In the genomic region with DNA sequence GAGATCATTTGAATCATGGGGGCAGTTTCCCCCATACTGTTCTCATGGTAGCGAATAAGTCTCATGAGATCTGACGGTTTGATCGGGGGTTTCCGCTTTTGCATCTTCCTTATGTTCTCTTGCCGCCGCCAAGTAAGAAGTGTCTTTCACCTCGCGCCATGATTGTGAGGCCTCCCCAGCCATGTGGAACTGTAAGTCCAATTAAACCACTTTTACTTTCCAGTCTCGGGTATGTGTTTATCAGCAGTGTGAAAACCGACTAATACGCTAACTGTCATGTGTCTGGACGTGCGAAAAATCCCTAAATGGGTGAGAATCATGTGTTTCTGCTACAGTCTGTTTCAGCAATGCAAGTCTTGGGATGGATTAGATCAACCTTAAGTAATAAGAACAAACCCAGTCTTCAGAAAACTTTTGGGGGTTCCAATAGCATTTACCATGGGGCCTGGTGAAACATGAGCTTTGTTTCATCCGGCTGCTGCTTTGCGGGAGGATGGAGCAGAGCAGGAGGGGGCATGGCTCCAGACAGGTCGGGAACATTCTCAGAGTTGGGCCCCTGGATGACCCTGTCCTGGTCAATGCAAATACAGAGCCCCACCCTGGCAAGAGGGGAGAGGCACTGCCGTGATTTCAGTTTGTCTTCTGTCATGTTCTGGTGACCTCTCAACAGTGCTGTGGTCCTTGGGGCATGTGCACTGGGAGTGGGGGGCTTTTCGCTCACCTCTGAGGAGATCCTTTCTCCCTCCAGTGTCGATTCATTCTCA, we compare ENCODE assay signal across 16 cellular contexts. TPM values are rescaled to one million over a fixed set of nuclear protein-coding genes. Genes with fewer than 3 reads are reported as not detected.
A peak's percentile ranks its signal among the peaks of the same experiment; 100 is the strongest.
DNase-seq lines count a peak whose midpoint lies in the region; ATAC-seq and TF ChIP-seq lines count a peak whose summit lies in the region.
"Had no signal": no experiment of that assay in that cellular context is flagged by ENCODE, and none has a peak within 500 bp of the region (broad histone marks: within the 10 kb centered on the region; RNA-seq: fewer than 3 reads in every experiment).

No MANE protein-coding gene starts in this region.

- H3K27ac Mint-ChIP-seq in endodermal cell (no peak overlapping the region), CD14-positive monocyte (peak overlapping the region in 1 of 7 donors; percentile 10)
- no peak overlapping the region for H3K27ac Mint-ChIP-seq in activated CD4-positive, alpha-beta memory T cell treated with anti-CD3 and anti-CD28 coated beads, Interleukin-2, amount 10 ng/mL, durations not matched to agents 7 days and 5 days
- H3K27ac Mint-ChIP-seq: activated naive CD4-positive, alpha-beta T cell treated with anti-CD3 and anti-CD28 coated beads, Interleukin-2, amount 50 U/mL, for 72 hours had no signal

- H3K9ac ChIP-seq in endodermal cell (ENCODE audit: extremely low read depth, low read length, poor library complexity, severe bottlenecking) = no peak overlapping the region

- H3K27me3 ChIP-seq in endodermal cell (ENCODE audit: control insufficient read depth, insufficient read depth, low read length, poor library complexity, severe bottlenecking) = no peaks in the 10 kb centered on the region
- H3K27me3 ChIP-seq: SJSA1 had no signal

- H3K27me3 Mint-ChIP-seq in endodermal cell (ENCODE audit: insufficient read depth) (no peaks in the 10 kb centered on the region), CD14-positive monocyte (ENCODE audit: low read depth in 3 of 3) (peaks cover 4 to 14% (median 11%) of the 10 kb centered on the region in 3 donors)
- peaks cover 33% of the 10 kb centered on the region for H3K27me3 Mint-ChIP-seq in activated CD4-positive, alpha-beta memory T cell treated with anti-CD3 and anti-CD28 coated beads, Interleukin-2, amount 10 ng/mL, durations not matched to agents 7 days and 5 days

- DNase-seq in GM10266 (ENCODE audit: extremely low spot score) (peak; percentile 42), endodermal cell (peak; percentile 32), GF-D8 (lab: John Stamatoyannopoulos, UW) (no peak), CD14-positive monocyte (ENCODE audit: low spot score) (no peak)
- DNase-seq in stimulated activated CD4-positive, alpha-beta T cell treated with anti-CD3 and anti-CD28 coated beads, Interleukin-2, amount 100 ng/mL, for 48 hours = no peak
- DNase-seq in activated CD4-positive, alpha-beta memory T cell treated with anti-CD3 and anti-CD28 coated beads, Interleukin-2, amount 10 ng/mL, durations not matched to agents 7 days and 5 days = no peak
- DNase-seq: AML-193; DND-41; kidney glomerular epithelial cell; NCI-H2171 treated with DMSO at 0.1 percent for 48 hours; stimulated activated CD4-positive, alpha-beta T cell treated with anti-CD3 and anti-CD28 coated beads, Interleukin-2, amount 100 ng/mL, for 24 hours had no signal

- H3K27ac ChIP-seq in endodermal cell (ENCODE audit: low read depth, low read length) = no peak overlapping the region
- H3K27ac ChIP-seq: SJSA1 had no signal

- WGBS in endodermal cell (ENCODE audit: insufficient coverage in 1 of 2, insufficient read length in 1 of 2), 2 experiments = 90 to 92% methylated on average over 15 to 19 of the region's 19 CpGs

- no peaks in the 10 kb centered on the region for H3K36me3 ChIP-seq in endodermal cell (ENCODE audit: control insufficient read depth, insufficient read depth, low read length)
- H3K36me3 ChIP-seq: SJSA1 had no signal

- H3K36me3 Mint-ChIP-seq in endodermal cell (ENCODE audit: low read depth) (no peaks in the 10 kb centered on the region), CD14-positive monocyte (no peaks in the 10 kb centered on the region)
- no peaks in the 10 kb centered on the region for H3K36me3 Mint-ChIP-seq in activated CD4-positive, alpha-beta memory T cell treated with anti-CD3 and anti-CD28 coated beads, Interleukin-2, amount 10 ng/mL, durations not matched to agents 7 days and 5 days (ENCODE audit: low read depth)
- H3K36me3 Mint-ChIP-seq: activated naive CD4-positive, alpha-beta T cell treated with anti-CD3 and anti-CD28 coated beads, Interleukin-2, amount 50 U/mL, for 72 hours had no signal

- H3K4me1 ChIP-seq in endodermal cell (ENCODE audit: control insufficient read depth, insufficient read depth, low read length) = no peaks in the 10 kb centered on the region
- H3K4me1 ChIP-seq: SJSA1 had no signal

- CTCF ChIA-PET in activated CD4-positive, alpha-beta memory T cell treated with anti-CD3 and anti-CD28 coated beads, Interleukin-2, amount 10 ng/mL, durations not matched to agents 7 days and 5 days (lab: Charles Lee) = no interaction called here

- intact Hi-C loops in CD14-positive monocyte (cut with micrococcal nuclease) = no loop called here

- H3K9me3 Mint-ChIP-seq in endodermal cell = no peaks in the 10 kb centered on the region
- H3K9me3 Mint-ChIP-seq in CD14-positive monocyte = no peaks in the 10 kb centered on the region
- no peaks in the 10 kb centered on the region for H3K9me3 Mint-ChIP-seq in activated CD4-positive, alpha-beta memory T cell treated with anti-CD3 and anti-CD28 coated beads, Interleukin-2, amount 10 ng/mL, durations not matched to agents 7 days and 5 days
- H3K9me3 Mint-ChIP-seq: activated naive CD4-positive, alpha-beta T cell treated with anti-CD3 and anti-CD28 coated beads, Interleukin-2, amount 50 U/mL, for 72 hours had no signal

- TF ChIP-seq CTCF in GM10266 (IDR thresholded peaks at IDR 0.05; ENCODE audit: control insufficient read depth, insufficient read depth, low read depth, missing control alignments) (no peak), endodermal cell (conservative IDR thresholded peaks at IDR 0.05) (no peak), CD14-positive monocyte (IDR thresholded peaks at IDR 0.05) (no peak)

- H3K9me3 ChIP-seq in endodermal cell (ENCODE audit: control insufficient read depth, low read length) = no peaks in the 10 kb centered on the region
- H3K9me3 ChIP-seq: SJSA1 had no signal

- peaks cover 5% of the 10 kb centered on the region for H3K4me1 Mint-ChIP-seq in endodermal cell
- H3K4me1 Mint-ChIP-seq in CD14-positive monocyte = peaks cover 25% of the 10 kb centered on the region
- H3K4me1 Mint-ChIP-seq in activated CD4-positive, alpha-beta memory T cell treated with anti-CD3 and anti-CD28 coated beads, Interleukin-2, amount 10 ng/mL, durations not matched to agents 7 days and 5 days = no peaks in the 10 kb centered on the region

- POLR2A ChIA-PET in activated CD4-positive, alpha-beta memory T cell treated with anti-CD3 and anti-CD28 coated beads, Interleukin-2, amount 10 ng/mL, durations not matched to agents 7 days and 5 days (lab: Charles Lee) = no interaction called here

- H3K4me3 Mint-ChIP-seq in endodermal cell (no peak overlapping the region), CD14-positive monocyte (peak overlapping the region in 1 of 2 donors; percentile 15)
- H3K4me3 Mint-ChIP-seq in activated CD4-positive, alpha-beta memory T cell treated with anti-CD3 and anti-CD28 coated beads, Interleukin-2, amount 10 ng/mL, durations not matched to agents 7 days and 5 days = no peak overlapping the region

- ATAC-seq in GM19351 (IDR thresholded peaks at IDR 0.05; ENCODE audit: unreplicated experiment) (peak; percentile 42), HG03175 (IDR thresholded peaks at IDR 0.05; ENCODE audit: unreplicated experiment) (peak; percentile 35)
- ATAC-seq: activated naive CD4-positive, alpha-beta T cell treated with anti-CD3 and anti-CD28 coated beads, Interleukin-2, amount 50 U/mL, for 72 hours had no signal

- H3K4me3 ChIP-seq in endodermal cell (ENCODE audit: low read length) = no peak overlapping the region
- H3K4me3 ChIP-seq: SJSA1 had no signal

RNA-seq across cellular contexts. Expression of gene CTCFL, which starts 41.5 kb away (rescaled TPM):
- 1 to 10 TPM in 1 of 2 donors, under 1 TPM in 1; 0.33 to 1.4 TPM for total RNA-seq in endodermal cell
- polyA plus RNA-seq in endodermal cell (2013, experiment 1 of 2) = 0.28 TPM
- polyA plus RNA-seq in endodermal cell (2013, experiment 2 of 2) = 0.46 TPM
- not detected for polyA plus RNA-seq in CD14-positive monocyte
- total RNA-seq in activated CD4-positive, alpha-beta memory T cell treated with anti-CD3 and anti-CD28 coated beads, Interleukin-2, amount 10 ng/mL, durations not matched to agents 7 days and 5 days = not detected
- total RNA-seq: activated naive CD4-positive, alpha-beta T cell treated with anti-CD3 and anti-CD28 coated beads, Interleukin-2, amount 50 U/mL, for 72 hours; myocyte; SJSA1 had no signal

Comparison
In these comparisons a context has a peak if more than half of its experiments do, and no peak if none do; other contexts are left out.
1. DNase-seq: peak in GM10266 (single experiment) and endodermal cell (single experiment); none in stimulated activated CD4-positive, alpha-beta T cell treated with anti-CD3 and anti-CD28 coated beads, Interleukin-2, amount 100 ng/mL, for 48 hours (0 of 2), GF-D8 (single experiment), CD14-positive monocyte (single experiment) and activated CD4-positive, alpha-beta memory T cell treated with anti-CD3 and anti-CD28 coated beads, Interleukin-2, amount 10 ng/mL, durations not matched to agents 7 days and 5 days (single experiment).